Comparison of ENCODE assay signal across 15 cellular contexts in genomic region chr3:64475037-64475436, GRCh38.
DNase-seq lines count a peak whose midpoint lies in the region; ATAC-seq and TF ChIP-seq lines count a peak whose summit lies in the region.
"Had no signal": no experiment of that assay in that cellular context is flagged by ENCODE, and none has a peak within 500 bp of the region (broad histone marks: within the 10 kb centered on the region; RNA-seq: fewer than 3 reads in every experiment).

No MANE protein-coding gene starts in this region.

- H3K36me3 Mint-ChIP-seq in GM23338 (ENCODE audit: low read depth) (peaks cover 25% of the 10 kb centered on the region), endodermal cell (ENCODE audit: low read depth) (peaks cover 11% of the 10 kb centered on the region)
- no peaks in the 10 kb centered on the region for H3K36me3 Mint-ChIP-seq in activated CD4-positive, alpha-beta T cell treated with anti-CD3 and anti-CD28 coated beads for 36 hours (ENCODE audit: low read depth)
- H3K36me3 Mint-ChIP-seq: IgD-negative memory B cell had no signal

- POLR2A ChIA-PET in PC-3 (lab: Charles Lee; ENCODE audit: unreplicated experiment) = no interaction called here
- POLR2A ChIA-PET in activated CD4-positive, alpha-beta T cell treated with anti-CD3 and anti-CD28 coated beads for 36 hours (lab: Charles Lee) = no interaction called here

- H3F3A ChIP-seq in GM23338 (replicated peaks; ENCODE audit: low read depth) = no peaks in the 10 kb centered on the region
- no peaks in the 10 kb centered on the region for H3F3A ChIP-seq in PC-3 (ENCODE audit: low read length, unreplicated experiment)

- peaks cover 31% of the 10 kb centered on the region for H3K9me3 Mint-ChIP-seq in GM23338
- H3K9me3 Mint-ChIP-seq in endodermal cell = peaks cover 32% of the 10 kb centered on the region
- H3K9me3 Mint-ChIP-seq in activated CD4-positive, alpha-beta T cell treated with anti-CD3 and anti-CD28 coated beads for 36 hours (ENCODE audit: low read depth) = no peaks in the 10 kb centered on the region

- H3K27me3 ChIP-seq in GM23338 (ENCODE audit: insufficient read depth) = no peaks in the 10 kb centered on the region
- H3K27me3 ChIP-seq in PC-3 (ENCODE audit: low read length) = no peaks in the 10 kb centered on the region
- no peaks in the 10 kb centered on the region for H3K27me3 ChIP-seq in endodermal cell (ENCODE audit: control insufficient read depth, insufficient read depth, low read length, poor library complexity, severe bottlenecking)
- H3K27me3 ChIP-seq in colonic mucosa = no peaks in the 10 kb centered on the region

- 88% methylated on average over 1 of the region's 1 CpG; no CpG with 5 or more reads in 1 of the 2 experiments for WGBS in endodermal cell (ENCODE audit: insufficient coverage in 1 of 2, insufficient read length in 1 of 2), 2 experiments

- H3K4me3 Mint-ChIP-seq in GM23338 (no peak overlapping the region), endodermal cell (no peak overlapping the region)
- no peak overlapping the region for H3K4me3 Mint-ChIP-seq in activated CD4-positive, alpha-beta T cell treated with anti-CD3 and anti-CD28 coated beads for 36 hours
- H3K4me3 Mint-ChIP-seq: IgD-negative memory B cell had no signal

- H3K9me3 ChIP-seq in PC-3 (ENCODE audit: low read length) = no peaks in the 10 kb centered on the region
- H3K9me3 ChIP-seq in endodermal cell (ENCODE audit: control insufficient read depth, low read length) = no peaks in the 10 kb centered on the region
- H3K9me3 ChIP-seq in colonic mucosa = no peaks in the 10 kb centered on the region

- H4K20me1 ChIP-seq in GM23338 (replicated peaks; ENCODE audit: insufficient read depth) (no peaks in the 10 kb centered on the region), PC-3 (ENCODE audit: low read length) (no peaks in the 10 kb centered on the region)

- DNase-seq in GM23338 (ENCODE audit: low spot score) (no peak), PC-3 (no peak), endodermal cell (no peak), retinal pigment epithelial cell (ENCODE audit: low read depth) (no peak), colonic mucosa (no peak)
- no peak for DNase-seq in activated CD4-positive, alpha-beta T cell treated with anti-CD3 and anti-CD28 coated beads for 36 hours
- DNase-seq: C1 segment of cervical spinal cord, MV-4-11, NCI-H1417 treated with DMSO at 0.1 percent for 48 hours, NCI-H2029, NCI-H510A, RPMI8226 had no signal

- H3K4me1 ChIP-seq in GM23338 (ENCODE audit: insufficient read depth) (peaks cover 9% of the 10 kb centered on the region), PC-3 (ENCODE audit: insufficient read depth, low read length) (no peaks in the 10 kb centered on the region), endodermal cell (ENCODE audit: control insufficient read depth, insufficient read depth, low read length) (no peaks in the 10 kb centered on the region), colonic mucosa (no peaks in the 10 kb centered on the region)

- no peak overlapping the region for H3K4me2 ChIP-seq in GM23338
- H3K4me2 ChIP-seq in PC-3 (ENCODE audit: low read length) = no peak overlapping the region

- H2AFZ ChIP-seq in GM23338 (no peak overlapping the region), PC-3 (ENCODE audit: low read length) (no peak overlapping the region)

- CTCF ChIA-PET in PC-3 (lab: Charles Lee) = no interaction called here
- CTCF ChIA-PET in activated CD4-positive, alpha-beta T cell treated with anti-CD3 and anti-CD28 coated beads for 36 hours (lab: Charles Lee) = interaction anchor here (0.6 to 2.2 kb wide), 2 partner anchors 9 to 178 kb away, joined by 4 to 10 read pairs; no protein-coding TSS in a partner anchor

- H3K36me3 ChIP-seq in GM23338 (ENCODE audit: insufficient read depth) (no peaks in the 10 kb centered on the region), PC-3 (ENCODE audit: low read depth, low read length) (no peaks in the 10 kb centered on the region), endodermal cell (ENCODE audit: control insufficient read depth, insufficient read depth, low read length) (no peaks in the 10 kb centered on the region), colonic mucosa (no peaks in the 10 kb centered on the region)

- H3K9me2 ChIP-seq in GM23338 (ENCODE audit: insufficient read depth) (peaks cover 6% of the 10 kb centered on the region; the same call in 1 of the 2 replicates), PC-3 (replicated peaks; ENCODE audit: low read length) (no peaks in the 10 kb centered on the region)

- peaks cover 5% of the 10 kb centered on the region for H3K27me3 Mint-ChIP-seq in GM23338 (ENCODE audit: insufficient read depth, low read depth, poor library complexity)
- H3K27me3 Mint-ChIP-seq in endodermal cell (ENCODE audit: insufficient read depth) = peaks cover 7% of the 10 kb centered on the region
- peaks cover 25% of the 10 kb centered on the region for H3K27me3 Mint-ChIP-seq in activated CD4-positive, alpha-beta T cell treated with anti-CD3 and anti-CD28 coated beads for 36 hours

- H3K79me2 ChIP-seq in GM23338 (replicated peaks; ENCODE audit: insufficient read depth) = no peaks in the 10 kb centered on the region
- H3K79me2 ChIP-seq in PC-3 (ENCODE audit: low read length) = no peaks in the 10 kb centered on the region

- no peak overlapping the region for H3K27ac Mint-ChIP-seq in GM23338
- no peak overlapping the region for H3K27ac Mint-ChIP-seq in endodermal cell
- H3K27ac Mint-ChIP-seq in activated CD4-positive, alpha-beta T cell treated with anti-CD3 and anti-CD28 coated beads for 36 hours = no peak overlapping the region

- H3K9ac ChIP-seq in PC-3 (ENCODE audit: low read length) = no peak overlapping the region
- no peak overlapping the region for H3K9ac ChIP-seq in endodermal cell (ENCODE audit: extremely low read depth, low read length, poor library complexity, severe bottlenecking)
- no peak overlapping the region for H3K9ac ChIP-seq in colonic mucosa (ENCODE audit: low read depth in 2 of 2, low read length in 2 of 2)

- H3K27ac ChIP-seq in GM23338 (ENCODE audit: low read depth) = no peak overlapping the region
- no peak overlapping the region for H3K27ac ChIP-seq in PC-3 (ENCODE audit: low read length)
- H3K27ac ChIP-seq in endodermal cell (ENCODE audit: low read depth, low read length) = no peak overlapping the region
- no peak overlapping the region for H3K27ac ChIP-seq in colonic mucosa

- intact Hi-C loops in PC-3 (cut with micrococcal nuclease) (no loop called here), colonic mucosa (cut with DNase I) (no loop called here)
- intact Hi-C loops in activated CD4-positive, alpha-beta T cell treated with anti-CD3 and anti-CD28 coated beads for 36 hours (cut with DNase I, micrococcal nuclease) = no loop called here

- H3K4me3 ChIP-seq in GM23338 = no peak overlapping the region
- H3K4me3 ChIP-seq in PC-3 (ENCODE audit: low read length) = no peak overlapping the region
- H3K4me3 ChIP-seq in endodermal cell (ENCODE audit: low read length) = no peak overlapping the region
- no peak overlapping the region for H3K4me3 ChIP-seq in retinal pigment epithelial cell (ENCODE audit: low read length)
- no peak overlapping the region for H3K4me3 ChIP-seq in colonic mucosa
- H3K4me3 ChIP-seq: GM12878 had no signal

- no TSS peak for BruUV-seq in PC-3 (replicated peaks; lab: Mats Ljungman, UMichigan)

- ATAC-seq in GM23338 (peak; percentile 40; the same call in 2 of the 3 replicates), PC-3 (no peak), esophagus mucosa (no peak)
- ATAC-seq in activated CD4-positive, alpha-beta T cell treated with anti-CD3 and anti-CD28 coated beads for 36 hours = no peak
- ATAC-seq: GM12878 had no signal

- peak; percentile 20 to 21; a peak in 2 of 4 replicates for TF ChIP-seq CTCF in GM23338 (conservative IDR thresholded peaks at IDR 0.05; ENCODE audit: low read depth in 2 of 2)
- TF ChIP-seq CTCF in PC-3 (conservative IDR thresholded peaks at IDR 0.05; ENCODE audit: low read depth, low read length) = peak; percentile 15; the same call in 1 of the 2 replicates
- peak; percentile 50 for TF ChIP-seq CTCF in endodermal cell (conservative IDR thresholded peaks at IDR 0.05)
- peak; percentile 29 for TF ChIP-seq CTCF in retinal pigment epithelial cell (conservative IDR thresholded peaks at IDR 0.05; ENCODE audit: low read depth, low read length)
- TF ChIP-seq CTCF in colonic mucosa (IDR thresholded peaks at IDR 0.05) = no peak

- H3K4me1 Mint-ChIP-seq in GM23338 (peaks cover 18% of the 10 kb centered on the region), endodermal cell (no peaks in the 10 kb centered on the region)
- no peaks in the 10 kb centered on the region for H3K4me1 Mint-ChIP-seq in activated CD4-positive, alpha-beta T cell treated with anti-CD3 and anti-CD28 coated beads for 36 hours

TF ChIP-seq in GM23338, 12 proteins besides CTCF, POLR2A, EP300 and RAD21 (continues in another document):
- TF ChIP-seq CREB1 (CRISPR knock-in tag; IDR thresholded peaks at IDR 0.05; ENCODE audit: low read depth) (no peak), EZH2 (IDR thresholded peaks at IDR 0.05; ENCODE audit: low read depth, unreplicated experiment) (no peak), NANOG (IDR thresholded peaks at IDR 0.05; ENCODE audit: borderline replicate concordance) (no peak), ETS1 (IDR thresholded peaks at IDR 0.05) (no peak), JUNB (IDR thresholded peaks at IDR 0.05; ENCODE audit: unreplicated experiment) (no peak), STAT1 (IDR thresholded peaks at IDR 0.05; ENCODE audit: unreplicated experiment) (no peak), EZH2phosphoT487 (IDR thresholded peaks at IDR 0.05; ENCODE audit: unreplicated experiment) (no peak), POLR2AphosphoS5 (IDR thresholded peaks at IDR 0.05; ENCODE audit: low read depth) (no peak), ZNF114 (CRISPR knock-in tag; IDR thresholded peaks at IDR 0.05) (no peak)
